Comparison of ENCODE assay signal across 8 cellular contexts in the genomic region with DNA sequence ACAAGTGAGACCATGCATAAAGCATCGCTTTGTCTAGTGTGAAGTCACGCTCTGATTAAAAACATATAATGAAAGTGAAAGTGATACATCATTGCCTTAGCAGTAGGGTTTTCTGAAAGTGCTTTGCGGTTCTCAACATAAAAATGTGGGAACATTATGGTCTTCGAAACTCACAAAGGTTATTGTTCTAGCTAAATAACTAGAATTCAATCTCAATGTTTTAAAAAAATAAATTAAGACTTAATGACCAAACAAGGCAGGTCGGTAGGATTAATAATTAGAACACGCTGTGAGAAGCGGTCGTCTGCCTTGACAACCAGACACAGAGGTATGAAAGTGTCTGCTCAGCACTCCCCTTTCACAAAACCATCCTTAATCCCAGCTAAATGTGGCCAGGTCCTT. TPM values are rescaled to one million over a fixed set of nuclear protein-coding genes. Genes with fewer than 3 reads are reported as not detected.
DNase-seq lines count a peak whose midpoint lies in the region; ATAC-seq and TF ChIP-seq lines count a peak whose summit lies in the region.

No MANE protein-coding gene starts in this region.

- peak overlapping the region; percentile 58 for H3K9ac ChIP-seq in Karpas-422 (ENCODE audit: low read length)

- H4K20me1 ChIP-seq in Karpas-422 (ENCODE audit: insufficient read depth, low read depth, low read length), result no peaks in the 10 kb centered on the region
- no peaks in the 10 kb centered on the region for H4K20me1 ChIP-seq in GM23338 (replicated peaks; ENCODE audit: insufficient read depth)

- H3F3A ChIP-seq in GM23338 (replicated peaks; ENCODE audit: low read depth), result no peaks in the 10 kb centered on the region

- peaks cover 6% of the 10 kb centered on the region for H3K4me1 Mint-ChIP-seq in activated naive CD8-positive, alpha-beta T cell (ENCODE audit: low read depth)
- peaks cover 22% of the 10 kb centered on the region for H3K4me1 Mint-ChIP-seq in memory B cell
- peaks cover 21% of the 10 kb centered on the region for H3K4me1 Mint-ChIP-seq in GM23338

- H3K9me3 Mint-ChIP-seq in activated naive CD8-positive, alpha-beta T cell (ENCODE audit: low read depth), result no peaks in the 10 kb centered on the region
- H3K9me3 Mint-ChIP-seq in memory B cell (peaks cover 5% of the 10 kb centered on the region), GM23338 (no peaks in the 10 kb centered on the region)

- H3K4me1 ChIP-seq in Karpas-422 (ENCODE audit: low read length), result peaks cover 18% of the 10 kb centered on the region
- no peaks in the 10 kb centered on the region for H3K4me1 ChIP-seq in GM23338 (ENCODE audit: insufficient read depth)

- H3K4me2 ChIP-seq in Karpas-422 (ENCODE audit: low read depth, low read length, poor library complexity, severe bottlenecking) (peak overlapping the region; percentile 76), GM23338 (no peak overlapping the region)

- no peaks in the 10 kb centered on the region for H3K27me3 ChIP-seq in Karpas-422 (ENCODE audit: low read length)
- no peaks in the 10 kb centered on the region for H3K27me3 ChIP-seq in GM23338 (ENCODE audit: insufficient read depth)

- H3K36me3 ChIP-seq in Karpas-422 (ENCODE audit: insufficient read depth, low read length) (no peaks in the 10 kb centered on the region), GM23338 (ENCODE audit: insufficient read depth) (no peaks in the 10 kb centered on the region)

- peak; percentile 96 for ATAC-seq in GM21717 (IDR thresholded peaks at IDR 0.05; ENCODE audit: unreplicated experiment)
- peak; percentile 97 for ATAC-seq in memory B cell (ENCODE audit: low read depth)
- ATAC-seq in GM23338, result no peak

- DNase-seq in NCI-H1092 treated with DMSO at 0.1 percent for 48 hours (lab: John Stamatoyannopoulos, UW) (peak; percentile 82), NCI-H1092 (lab: John Stamatoyannopoulos, UW) (no peak), Karpas-422 (peak; percentile 78), memory B cell (ENCODE audit: low spot score in 2 of 2) (peak in 1 of 2 donors; percentile 36), NCI-H446 treated with DMSO at 0.1 percent for 48 hours (lab: John Stamatoyannopoulos, UW) (no peak), GM23338 (ENCODE audit: low spot score) (no peak)

- no peaks in the 10 kb centered on the region for H3K9me2 ChIP-seq in Karpas-422 (replicated peaks; ENCODE audit: insufficient read depth, low read length)
- H3K9me2 ChIP-seq in GM23338 (ENCODE audit: insufficient read depth), result no peaks in the 10 kb centered on the region; the same call in 1 of the 2 replicates

- no peaks in the 10 kb centered on the region for H3K36me3 Mint-ChIP-seq in activated naive CD8-positive, alpha-beta T cell
- H3K36me3 Mint-ChIP-seq in memory B cell (peaks cover 32% of the 10 kb centered on the region), GM23338 (ENCODE audit: low read depth) (no peaks in the 10 kb centered on the region; the same call in 2 of the 3 replicates)

- H3K4me3 Mint-ChIP-seq in activated naive CD8-positive, alpha-beta T cell, result peak overlapping the region; percentile 75
- H3K4me3 Mint-ChIP-seq in memory B cell, result peak overlapping the region; percentile 63
- H3K4me3 Mint-ChIP-seq in GM23338, result no peak overlapping the region

- H3K9me3 ChIP-seq in Karpas-422 (ENCODE audit: low read length), result no peaks in the 10 kb centered on the region

- H2AFZ ChIP-seq in Karpas-422 (ENCODE audit: low read length), result peak overlapping the region; percentile 41
- H2AFZ ChIP-seq in GM23338, result no peak overlapping the region

- peak overlapping the region; percentile 17 for H3K27ac Mint-ChIP-seq in activated naive CD8-positive, alpha-beta T cell
- H3K27ac Mint-ChIP-seq in memory B cell (peak overlapping the region; percentile 86), GM23338 (no peak overlapping the region)

- H3K4me3 ChIP-seq in Karpas-422 (ENCODE audit: low read length) (peak overlapping the region; percentile 59), GM23338 (no peak overlapping the region)

- H3K79me2 ChIP-seq in Karpas-422 (ENCODE audit: low read length) (no peaks in the 10 kb centered on the region), GM23338 (replicated peaks; ENCODE audit: insufficient read depth) (no peaks in the 10 kb centered on the region)

- peaks cover 3% of the 10 kb centered on the region for H3K27me3 Mint-ChIP-seq in activated naive CD8-positive, alpha-beta T cell
- H3K27me3 Mint-ChIP-seq in memory B cell, result no peaks in the 10 kb centered on the region
- no peaks in the 10 kb centered on the region for H3K27me3 Mint-ChIP-seq in GM23338 (ENCODE audit: insufficient read depth, low read depth, poor library complexity)

- TF ChIP-seq CTCF in GM23338 (conservative IDR thresholded peaks at IDR 0.05; ENCODE audit: low read depth in 2 of 2), result no peak

- H3K27ac ChIP-seq in Karpas-422 (ENCODE audit: low read length) (0 out of 2 replicates have a peak overlapping the region, but pooled peaks have one; percentile 12), GM23338 (ENCODE audit: low read depth) (no peak overlapping the region)

TF ChIP-seq in GM23338, 12 proteins besides CTCF, POLR2A, EP300 and RAD21 (continues in another document):
- TF ChIP-seq POLR2AphosphoS5 (IDR thresholded peaks at IDR 0.05; ENCODE audit: low read depth) (no peak), ZNF331 (CRISPR knock-in tag; IDR thresholded peaks at IDR 0.05; ENCODE audit: low read depth) (no peak), STAT1 (IDR thresholded peaks at IDR 0.05; ENCODE audit: unreplicated experiment) (no peak), REST (IDR thresholded peaks at IDR 0.05; ENCODE audit: unreplicated experiment) (no peak), EZH2 (IDR thresholded peaks at IDR 0.05; ENCODE audit: low read depth, unreplicated experiment) (no peak), CREB1 (CRISPR knock-in tag; IDR thresholded peaks at IDR 0.05; ENCODE audit: low read depth) (no peak), ETS1 (IDR thresholded peaks at IDR 0.05) (no peak)

RNA-seq across cellular contexts. Expression of gene KLHL14, which starts 42.2 kb away (rescaled TPM):
- total RNA-seq in Karpas-422 (2014; rRNA removed; shearing (Covaris generic); ENCODE audit: low replicate concordance), result 17.2 and 20.5 TPM in 2 replicates
- 0.78 and 1.9 TPM in 2 replicates for total RNA-seq in GM23338 (2014; rRNA removed; shearing (Covaris generic))
- polyA plus RNA-seq in GM23338 (2016; fragmentation: Nextera tagmentation; extraction: Ambion mirVana), result 0.38 and 0.44 TPM in 2 replicates

Comparison
In these comparisons a context has a peak if more than half of its experiments do, and no peak if none do; other contexts are left out.
1. DNase-seq: peak in NCI-H1092 treated with DMSO at 0.1 percent for 48 hours (single experiment) and Karpas-422 (single experiment); none in NCI-H1092 (single experiment), NCI-H446 treated with DMSO at 0.1 percent for 48 hours (single experiment) and GM23338 (single experiment).